Comparison of ENCODE assay signal across 21 cellular contexts in the genomic region with DNA sequence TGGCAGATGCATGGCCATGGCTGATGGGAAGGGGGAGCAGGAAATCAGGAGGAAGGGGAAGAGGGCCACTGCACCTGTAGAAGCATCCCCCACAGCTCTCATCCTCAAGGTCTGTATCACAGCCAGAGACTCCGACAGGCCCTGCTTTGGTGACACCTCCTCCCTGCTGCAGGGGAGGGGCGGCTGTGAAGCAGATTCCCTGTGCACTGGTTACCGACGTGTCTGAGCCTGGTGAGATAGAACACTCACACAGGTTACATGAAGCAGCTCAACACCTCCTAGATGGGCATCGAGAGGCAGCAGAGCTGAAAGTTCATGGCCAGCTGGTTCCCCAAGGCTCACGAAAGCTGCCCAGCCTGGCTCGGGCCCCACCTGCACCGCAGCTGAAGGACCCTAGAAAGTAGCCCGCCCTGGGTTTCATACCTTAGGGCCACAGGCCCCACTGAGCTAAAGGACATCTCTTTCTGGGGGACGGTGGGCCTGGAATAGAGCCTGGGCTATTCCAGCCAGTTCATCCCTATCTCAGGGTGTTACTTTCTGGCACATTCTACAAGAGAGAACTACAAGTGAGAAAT. TPM values are rescaled to one million over a fixed set of nuclear protein-coding genes. Genes with fewer than 3 reads are reported as not detected.
"Had no signal": no experiment of that assay in that cellular context is flagged by ENCODE, and none has a peak within 500 bp of the region (broad histone marks: within the 10 kb centered on the region; RNA-seq: fewer than 3 reads in every experiment).

No MANE protein-coding gene starts in this region.

- H3K36me3 Mint-ChIP-seq: memory B cell had no signal

- H3K4me1 Mint-ChIP-seq: memory B cell had no signal

- H3K4me3 Mint-ChIP-seq: memory B cell had no signal

- DNase-seq: dermis blood vessel endothelial cell; effector CD4-positive, alpha-beta T cell; effector memory CD4-positive, alpha-beta T cell; foreskin keratinocyte; glutamatergic neuron; head of caudate nucleus; heart right ventricle; hippocampal formation; left cardiac atrium; left lung; left ventricle myocardium superior; mammary epithelial cell; mesendoderm; midbrain had no signal

- H3K4me3 ChIP-seq: coronary artery, dorsolateral prefrontal cortex, esophagus muscularis mucosa, heart right ventricle, left lung, lung had no signal

- H3K9me3 ChIP-seq: esophagus muscularis mucosa, heart right ventricle, left lung had no signal

- H3K4me1 ChIP-seq: esophagus muscularis mucosa, foreskin keratinocyte, heart right ventricle, left lung had no signal

- H3K27ac Mint-ChIP-seq: memory B cell had no signal

- ATAC-seq: foreskin keratinocyte, heart right ventricle, left cardiac atrium, left lung, left ventricle myocardium superior had no signal

- H3K36me3 ChIP-seq: esophagus muscularis mucosa, heart right ventricle, left lung had no signal

- H3K27me3 ChIP-seq: dorsolateral prefrontal cortex, foreskin keratinocyte had no signal

- H3K9me3 Mint-ChIP-seq: memory B cell had no signal

- H3K27ac ChIP-seq: coronary artery, dorsolateral prefrontal cortex, esophagus muscularis mucosa, foreskin keratinocyte, heart right ventricle, left lung had no signal

RNA-seq across cellular contexts. Expression of a gene that starts 30.2 kb away (rescaled TPM):
- total RNA-seq: endothelial cell of umbilical vein, fibroblast of lung had no signal
- polyA plus RNA-seq: endothelial cell of umbilical vein had no signal
